ENCODE assay signal across 9 cellular contexts in genomic region chr14:91649930-91650329, GRCh38.
A peak's percentile ranks its signal among the peaks of the same experiment; 100 is the strongest.
DNase-seq lines count a peak whose midpoint lies in the region; ATAC-seq and TF ChIP-seq lines count a peak whose summit lies in the region.
"Had no signal": no experiment of that assay in that cellular context is flagged by ENCODE, and none has a peak within 500 bp of the region (broad histone marks: within the 10 kb centered on the region; RNA-seq: fewer than 3 reads in every experiment).

No MANE protein-coding gene starts in this region.

- no peak overlapping the region for H3K4me3 ChIP-seq in KMS-11 (IDR thresholded peaks at IDR 0.05; ENCODE audit: insufficient read depth, low read depth, low read length)

- no peak overlapping the region for H3K9ac ChIP-seq in KMS-11

- no peaks in the 10 kb centered on the region for H3K27me3 ChIP-seq in KMS-11 (ENCODE audit: insufficient read depth, low read depth)

- ATAC-seq in GM21381 (IDR thresholded peaks at IDR 0.05; ENCODE audit: unreplicated experiment) = no peak
- ATAC-seq in GM18502 (IDR thresholded peaks at IDR 0.05; ENCODE audit: poor library complexity, unreplicated experiment) = no peak

- H3K4me3 Mint-ChIP-seq in activated naive CD4-positive, alpha-beta T cell treated with anti-CD3 and anti-CD28 coated beads, Interleukin-2, amount 10 ng/mL, durations not matched to agents 7 days and 5 days = no peak overlapping the region
- H3K4me3 Mint-ChIP-seq: stimulated activated naive CD8-positive, alpha-beta T cell treated with anti-CD3 and anti-CD28 coated beads, Interleukin-15, Interleukin-2, amounts not matched to agents 100 ng/mL and 50 ng/mL, for 24 hours had no signal

- H3K27ac Mint-ChIP-seq in activated naive CD4-positive, alpha-beta T cell treated with anti-CD3 and anti-CD28 coated beads, Interleukin-2, amount 10 ng/mL, durations not matched to agents 7 days and 5 days = no peak overlapping the region
- H3K27ac Mint-ChIP-seq: stimulated activated naive CD8-positive, alpha-beta T cell treated with anti-CD3 and anti-CD28 coated beads, Interleukin-15, Interleukin-2, amounts not matched to agents 100 ng/mL and 50 ng/mL, for 24 hours had no signal

- H3K4me2 ChIP-seq in KMS-11 = no peak overlapping the region

- H2AFZ ChIP-seq in KMS-11 (ENCODE audit: low read depth) = no peak overlapping the region

- peak; percentile 24 for DNase-seq in activated naive CD4-positive, alpha-beta T cell treated with anti-CD3 and anti-CD28 coated beads, Interleukin-2, amount 10 ng/mL, durations not matched to agents 7 days and 5 days
- no peak for DNase-seq in activated naive CD4-positive, alpha-beta T cell treated with anti-CD3 and anti-CD28 coated beads, Interleukin-2, amount 50 U/mL, for 16 hours
- DNase-seq in astrocyte of the hippocampus (ENCODE audit: low read depth, low spot score) = peak; percentile 45
- DNase-seq in kidney tubule cell (ENCODE audit: low spot score) = peak; percentile 47
- DNase-seq in ecto neural progenitor cell (ENCODE audit: low spot score) = no peak

- no peak overlapping the region for H3K27ac ChIP-seq in KMS-11

- H3K79me2 ChIP-seq in KMS-11 (ENCODE audit: insufficient read depth, low read depth) = no peaks in the 10 kb centered on the region

- no peaks in the 10 kb centered on the region for H3K36me3 ChIP-seq in KMS-11 (ENCODE audit: insufficient read depth)

- H3K9me3 Mint-ChIP-seq in activated naive CD4-positive, alpha-beta T cell treated with anti-CD3 and anti-CD28 coated beads, Interleukin-2, amount 10 ng/mL, durations not matched to agents 7 days and 5 days = peaks cover 4% of the 10 kb centered on the region

- H4K20me1 ChIP-seq in KMS-11 (ENCODE audit: insufficient read depth) = no peaks in the 10 kb centered on the region

- peak; percentile 53; the same call in 1 of the 2 replicates for TF ChIP-seq CTCF in KMS-11 (conservative IDR thresholded peaks at IDR 0.05; ENCODE audit: low read depth, low read length)

- peaks cover 15% of the 10 kb centered on the region for H3K4me1 Mint-ChIP-seq in activated naive CD4-positive, alpha-beta T cell treated with anti-CD3 and anti-CD28 coated beads, Interleukin-2, amount 10 ng/mL, durations not matched to agents 7 days and 5 days

- no peaks in the 10 kb centered on the region for H3K4me1 ChIP-seq in KMS-11 (ENCODE audit: low read depth, poor library complexity, severe bottlenecking)

- CTCF ChIA-PET in activated naive CD4-positive, alpha-beta T cell treated with anti-CD3 and anti-CD28 coated beads, Interleukin-2, amount 10 ng/mL, durations not matched to agents 7 days and 5 days (lab: Charles Lee) = interaction anchor here (0.8 to 4.2 kb wide), 9 partner anchors 10 to 264 kb away, joined by 3 to 24 read pairs (median 3); no protein-coding TSS in a partner anchor

- peaks cover 3% of the 10 kb centered on the region for H3K36me3 Mint-ChIP-seq in activated naive CD4-positive, alpha-beta T cell treated with anti-CD3 and anti-CD28 coated beads, Interleukin-2, amount 10 ng/mL, durations not matched to agents 7 days and 5 days

- no peaks in the 10 kb centered on the region for H3K27me3 Mint-ChIP-seq in activated naive CD4-positive, alpha-beta T cell treated with anti-CD3 and anti-CD28 coated beads, Interleukin-2, amount 10 ng/mL, durations not matched to agents 7 days and 5 days

Comparison
In these comparisons a context has a peak if more than half of its experiments do, and no peak if none do; other contexts are left out.
1. DNase-seq: peak in activated naive CD4-positive, alpha-beta T cell treated with anti-CD3 and anti-CD28 coated beads, Interleukin-2, amount 10 ng/mL, durations not matched to agents 7 days and 5 days (single experiment), astrocyte of the hippocampus (single experiment) and kidney tubule cell (single experiment); none in activated naive CD4-positive, alpha-beta T cell treated with anti-CD3 and anti-CD28 coated beads, Interleukin-2, amount 50 U/mL, for 16 hours (single experiment) and ecto neural progenitor cell (single experiment).